In genomic region chr11:72897506-72897905, GRCh38 we compare ENCODE assay signal across 18 cellular contexts.
"Had no signal": no experiment of that assay in that cellular context is flagged by ENCODE, and none has a peak within 500 bp of the region (broad histone marks: within the 10 kb centered on the region; RNA-seq: fewer than 3 reads in every experiment).

No MANE protein-coding gene starts in this region.

- DNase-seq: activated CD4-positive, alpha-beta T cell treated with anti-CD3 and anti-CD28 coated beads for 4 hours; activated CD4-positive, alpha-beta T cell treated with anti-CD3 and anti-CD28 coated beads, Interleukin-2, amount 50 U/mL, for 48 hours; activated CD4-positive, CD25-positive, alpha-beta regulatory T cell; activated effector memory CD4-positive, alpha-beta T cell treated with Interleukin-2 at 50 U/mL for 16 hours; activated naive CD4-positive, alpha-beta T cell treated with anti-CD3 and anti-CD28 coated beads for 36 hours; activated naive CD8-positive, alpha-beta T cell treated with anti-CD3 and anti-CD28 coated beads, Interleukin-2, amount 10 ng/mL, durations not matched to agents 7 days and 5 days; activated T-cell treated with anti-CD3 and anti-CD28 coated beads, Interleukin-2, amount 50 U/mL, for 48 hours; amniotic stem cell; cortex of kidney; endodermal cell; left ventricle myocardium inferior; naive thymus-derived CD8-positive, alpha-beta T cell; stimulated activated CD4-positive, alpha-beta T cell treated with anti-CD3 and anti-CD28 coated beads, Interleukin-4, amount 100 ng/mL, for 24 hours; stimulated activated naive CD8-positive, alpha-beta T cell treated with anti-CD3 and anti-CD28 coated beads, Interleukin-15, Interleukin-2, amounts not matched to agents 100 U/mL and 50 U/mL, for 24 hours; T-helper 17 cell; upper lobe of right lung had no signal

- H3K4me1 ChIP-seq: left ventricle myocardium inferior, upper lobe of right lung had no signal

- H3K27me3 ChIP-seq: upper lobe of right lung had no signal

- H3K27me3 Mint-ChIP-seq: activated naive CD8-positive, alpha-beta T cell treated with anti-CD3 and anti-CD28 coated beads, Interleukin-2, amount 10 ng/mL, durations not matched to agents 7 days and 5 days; naive thymus-derived CD8-positive, alpha-beta T cell; progenitor cell of endocrine pancreas; T-helper 17 cell had no signal

- H3K27ac ChIP-seq: left ventricle myocardium inferior, upper lobe of right lung had no signal

- H3K4me1 Mint-ChIP-seq: endodermal cell; mesothelial cell of epicardium; naive thymus-derived CD8-positive, alpha-beta T cell; T-helper 17 cell had no signal

- H3K4me3 Mint-ChIP-seq: activated naive CD4-positive, alpha-beta T cell treated with anti-CD3 and anti-CD28 coated beads for 36 hours; activated naive CD8-positive, alpha-beta T cell treated with anti-CD3 and anti-CD28 coated beads, Interleukin-2, amount 10 ng/mL, durations not matched to agents 7 days and 5 days; endodermal cell; mesothelial cell of epicardium; naive thymus-derived CD8-positive, alpha-beta T cell; T-helper 17 cell had no signal

- H3K9me3 ChIP-seq: left ventricle myocardium inferior, upper lobe of right lung had no signal

- H3K4me3 ChIP-seq: left ventricle myocardium inferior, upper lobe of right lung had no signal

- H3K27ac Mint-ChIP-seq: activated naive CD4-positive, alpha-beta T cell treated with anti-CD3 and anti-CD28 coated beads for 36 hours; activated naive CD8-positive, alpha-beta T cell treated with anti-CD3 and anti-CD28 coated beads, Interleukin-2, amount 10 ng/mL, durations not matched to agents 7 days and 5 days; endodermal cell; mesothelial cell of epicardium; naive thymus-derived CD8-positive, alpha-beta T cell; progenitor cell of endocrine pancreas; T-helper 17 cell had no signal

- ATAC-seq: naive thymus-derived CD8-positive, alpha-beta T cell; stimulated activated naive CD8-positive, alpha-beta T cell treated with anti-CD3 and anti-CD28 coated beads, Interleukin-15, Interleukin-2, amounts not matched to agents 100 U/mL and 50 U/mL, for 24 hours; T-helper 17 cell; upper lobe of right lung had no signal

- H3K9me3 Mint-ChIP-seq: activated naive CD4-positive, alpha-beta T cell treated with anti-CD3 and anti-CD28 coated beads for 36 hours; activated naive CD8-positive, alpha-beta T cell treated with anti-CD3 and anti-CD28 coated beads, Interleukin-2, amount 10 ng/mL, durations not matched to agents 7 days and 5 days; endodermal cell; mesothelial cell of epicardium; naive thymus-derived CD8-positive, alpha-beta T cell had no signal
